ENCODE assay signal across 26 cellular contexts in genomic region chr12:43120189-43120588, GRCh38.
DNase-seq lines count a peak whose midpoint lies in the region; ATAC-seq, FAIRE-seq and TF ChIP-seq lines count a peak whose summit lies in the region.
"Had no signal": no experiment of that assay in that cellular context is flagged by ENCODE, and none has a peak within 500 bp of the region (broad histone marks: within the 10 kb centered on the region; RNA-seq: fewer than 3 reads in every experiment).

No MANE protein-coding gene starts in this region.

- H3K9ac ChIP-seq in neural cell (ENCODE audit: low read length) (no peak overlapping the region), smooth muscle cell (ENCODE audit: low read depth) (no peak overlapping the region), GM23248 (no peak overlapping the region)
- H3K9ac ChIP-seq: BLaER1 had no signal

- in situ Hi-C loops in GM23248 (cut with MboI), result no loop called here

- H3K4me3 ChIP-seq in A549 (no peak overlapping the region), SJSA1 (no peak overlapping the region), neural cell (ENCODE audit: low read length) (no peak overlapping the region), smooth muscle cell (no peak overlapping the region), GM23248 (no peak overlapping the region)
- H3K4me3 ChIP-seq: BLaER1, GM12878 had no signal

- TF ChIP-seq EP300 in A549 (IDR thresholded peaks at IDR 0.05), result no peak
- peak; percentile 72 for TF ChIP-seq EP300 in neural cell (conservative IDR thresholded peaks at IDR 0.05; ENCODE audit: poor library complexity, severe bottlenecking)

- FAIRE-seq in A549 (lab: Jason Lieb, UNC), result peak; percentile 84
- FAIRE-seq: GM12878, GM12892, GM18507, GM19239 had no signal

- H3K36me3 ChIP-seq in SJSA1 (no peaks in the 10 kb centered on the region), neural cell (ENCODE audit: insufficient read depth, low read length) (no peaks in the 10 kb centered on the region), smooth muscle cell (ENCODE audit: low read depth) (no peaks in the 10 kb centered on the region), GM23248 (ENCODE audit: low read depth) (no peaks in the 10 kb centered on the region)
- H3K36me3 ChIP-seq: BE2C, BLaER1 had no signal

- TF ChIP-seq CTCF in A549 (IDR thresholded peaks at IDR 0.05) (no peak), neural cell (IDR thresholded peaks at IDR 0.05; ENCODE audit: poor library complexity, severe bottlenecking) (no peak), smooth muscle cell (IDR thresholded peaks at IDR 0.05; ENCODE audit: borderline replicate concordance, insufficient read depth, poor library complexity, severe bottlenecking) (no peak)

- H3K27me3 ChIP-seq in SJSA1 (replicated peaks), result peaks cover 30% of the 10 kb centered on the region
- H3K27me3 ChIP-seq in neural cell (ENCODE audit: insufficient read depth, low read depth, low read length), result no peaks in the 10 kb centered on the region
- H3K27me3 ChIP-seq in smooth muscle cell (ENCODE audit: low read depth), result no peaks in the 10 kb centered on the region
- H3K27me3 ChIP-seq in GM23248 (replicated peaks; ENCODE audit: insufficient read depth), result no peaks in the 10 kb centered on the region
- H3K27me3 ChIP-seq: BE2C, BLaER1 had no signal

- no peaks in the 10 kb centered on the region for H3K4me1 ChIP-seq in A549
- no peaks in the 10 kb centered on the region for H3K4me1 ChIP-seq in SJSA1 (replicated peaks)
- H3K4me1 ChIP-seq in smooth muscle cell (ENCODE audit: low read depth), result peaks cover 6% of the 10 kb centered on the region
- no peaks in the 10 kb centered on the region for H3K4me1 ChIP-seq in GM23248 (ENCODE audit: insufficient read depth)
- H3K4me1 ChIP-seq: BE2C, BLaER1 had no signal

- H4K20me1 ChIP-seq in neural cell (ENCODE audit: insufficient read depth) (no peaks in the 10 kb centered on the region), smooth muscle cell (ENCODE audit: low read depth) (no peaks in the 10 kb centered on the region), GM23248 (ENCODE audit: insufficient read depth) (no peaks in the 10 kb centered on the region)
- H4K20me1 ChIP-seq: BLaER1 had no signal

- no peaks in the 10 kb centered on the region for H3F3A ChIP-seq in neural cell (ENCODE audit: insufficient read depth, low read length, poor library complexity, severe bottlenecking)
- peaks cover 6% of the 10 kb centered on the region for H3F3A ChIP-seq in smooth muscle cell (ENCODE audit: low read depth)
- H3F3A ChIP-seq in GM23248 (ENCODE audit: insufficient read depth), result no peaks in the 10 kb centered on the region

- CTCF ChIA-PET in A549 (lab: Yijun Ruan, JAX), result interaction anchor here (0.7 kb wide), 1 partner anchor 583 kb away, joined by 3 read pairs; no protein-coding TSS in a partner anchor

- H3K9me3 ChIP-seq in A549 (no peaks in the 10 kb centered on the region), SJSA1 (replicated peaks) (peaks cover 3% of the 10 kb centered on the region; the same call in 1 of the 2 replicates), neural cell (ENCODE audit: low read length) (no peaks in the 10 kb centered on the region), smooth muscle cell (replicated peaks; ENCODE audit: low read depth) (no peaks in the 10 kb centered on the region), GM23248 (ENCODE audit: low read depth) (no peaks in the 10 kb centered on the region)
- H3K9me3 ChIP-seq: BE2C, BLaER1 had no signal

- H3K27ac ChIP-seq in A549 (no peak overlapping the region), SJSA1 (no peak overlapping the region), neural cell (ENCODE audit: low read length) (no peak overlapping the region), smooth muscle cell (ENCODE audit: low read depth) (peak overlapping the region; percentile 45), GM23248 (no peak overlapping the region)
- H3K27ac ChIP-seq: 22Rv1, BLaER1 had no signal

- H3K9me2 ChIP-seq in neural cell (ENCODE audit: insufficient read depth, low read length) (no peaks in the 10 kb centered on the region), GM23248 (ENCODE audit: insufficient read depth) (no peaks in the 10 kb centered on the region)

- 19% methylated on average over 1 of the region's 1 CpG for WGBS in A549 (ENCODE audit: missing lambda C conversion rate)
- 15% methylated on average over 1 of the region's 1 CpG for WGBS in smooth muscle cell (ENCODE audit: low lambda C conversion rate)
- WGBS in GM23248 (ENCODE audit: low coverage in 1 of 2, low lambda C conversion rate in 2 of 2, missing lambda C conversion rate in 2 of 2), 2 experiments, result 81 to 86% methylated on average over 1 of the region's 1 CpG

- ATAC-seq in A549, result no peak
- ATAC-seq in HG02885 (IDR thresholded peaks at IDR 0.05; ENCODE audit: poor library complexity, unreplicated experiment), result no peak
- ATAC-seq: GM12878 had no signal

- no peak for DNase-seq in A549 (ENCODE audit: low read depth in 1 of 2, low spot score in 1 of 2)
- DNase-seq in SJSA1 (ENCODE audit: low read depth in 1 of 2, low spot score in 2 of 2), result peak; percentile 42 to 71
- DNase-seq in smooth muscle cell (lab: John Stamatoyannopoulos, UW; ENCODE audit: unreplicated experiment), result no peak
- DNase-seq in GM23248, result no peak
- no peak for DNase-seq in GM19238 (ENCODE audit: insufficient read length, low spot score)
- DNase-seq: ACHN; BE2C; C1 segment of cervical spinal cord; CD4-positive, CD25-positive, alpha-beta regulatory T cell; CD8-positive, alpha-beta memory T cell; COR-L47; DMS 273 treated with DMSO at 0.1 percent for 48 hours; DMS153; DMS53; DMS79; DND-41; EL; GDM1 had no signal

- POLR2A ChIA-PET in A549 (lab: Yijun Ruan, JAX), result no interaction called here

- H3K79me2 ChIP-seq in neural cell (replicated peaks; ENCODE audit: insufficient read depth, low read length) (no peaks in the 10 kb centered on the region), smooth muscle cell (ENCODE audit: low read depth) (no peaks in the 10 kb centered on the region), GM23248 (ENCODE audit: insufficient read depth) (no peaks in the 10 kb centered on the region)

- TF ChIP-seq POLR2A in A549 (IDR thresholded peaks at IDR 0.05; ENCODE audit: low read length), result no peak

- TF ChIP-seq RAD21 in A549 (conservative IDR thresholded peaks at IDR 0.05 in 1 of 2, IDR thresholded peaks at IDR 0.05 in 1 of 2) (no peak), neural cell (conservative IDR thresholded peaks at IDR 0.05) (no peak)

- H2AFZ ChIP-seq in neural cell (ENCODE audit: low read depth, low read length) (no peak overlapping the region), smooth muscle cell (ENCODE audit: low read depth) (no peak overlapping the region), GM23248 (no peak overlapping the region)

- H3K4me2 ChIP-seq in A549 (no peak overlapping the region), neural cell (ENCODE audit: low read length) (no peak overlapping the region), smooth muscle cell (peak overlapping the region; percentile 49), GM23248 (ENCODE audit: unreplicated experiment) (no peak overlapping the region)
- H3K4me2 ChIP-seq: BLaER1 had no signal

TF ChIP-seq in A549, 52 proteins besides CTCF, POLR2A, EP300 and RAD21:
- TF ChIP-seq HOXA7 (CRISPR knock-in tag; IDR thresholded peaks at IDR 0.05) (no peak), ZNF302 (CRISPR knock-in tag; IDR thresholded peaks at IDR 0.05) (no peak), CHD4 (IDR thresholded peaks at IDR 0.05; ENCODE audit: borderline replicate concordance) (no peak), RARB (CRISPR knock-in tag; IDR thresholded peaks at IDR 0.05) (no peak), ELK1 (IDR thresholded peaks at IDR 0.05; ENCODE audit: low read depth, low read length) (no peak)

TF ChIP-seq in neural cell, 6 proteins besides CTCF, POLR2A, EP300 and RAD21:
- TF ChIP-seq SMC3 (conservative IDR thresholded peaks at IDR 0.05; ENCODE audit: poor library complexity) (no peak), MXI1 (conservative IDR thresholded peaks at IDR 0.05; ENCODE audit: poor library complexity, severe bottlenecking) (peak; percentile 29), POLR2AphosphoS5 (IDR thresholded peaks at IDR 0.05) (peak; percentile 65), REST (IDR thresholded peaks at IDR 0.05; ENCODE audit: borderline replicate concordance) (peak; percentile 17)
TF ChIP-seq in neural cell: peak in this region for 3.

Comparison
In these comparisons a context has a peak if more than half of its experiments do, and no peak if none do; other contexts are left out.
1. DNase-seq: peak in SJSA1 (2 of 2); none in A549 (0 of 2), smooth muscle cell (single experiment), GM23248 (single experiment) and GM19238 (single experiment).